Comparison of ENCODE assay signal across 11 cellular contexts in the genomic region with DNA sequence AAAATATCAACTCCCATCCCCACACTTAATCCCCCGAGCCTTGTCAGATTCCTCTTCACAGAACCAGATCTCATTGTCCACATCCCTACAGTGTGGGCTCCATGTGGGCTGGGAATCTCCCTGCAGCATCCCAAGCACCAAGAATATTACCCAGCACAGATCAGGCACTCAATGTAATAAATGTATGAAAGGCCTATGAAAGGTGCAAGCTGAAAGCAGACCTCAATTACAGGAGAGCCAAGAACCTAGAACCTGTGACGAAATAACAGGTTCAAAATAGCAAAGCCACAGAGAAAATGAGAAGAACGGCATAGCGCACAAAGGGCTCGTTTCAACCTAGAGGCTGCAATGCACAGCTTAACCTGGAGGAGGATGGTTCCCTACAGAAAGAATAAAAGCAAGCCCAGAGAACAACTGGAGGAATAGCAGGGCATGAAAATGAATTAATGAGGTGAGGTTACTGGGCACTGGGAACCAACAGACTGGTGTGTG. TPM values are rescaled to one million over a fixed set of nuclear protein-coding genes. Genes with fewer than 3 reads are reported as not detected.
DNase-seq lines count a peak whose midpoint lies in the region; ATAC-seq and TF ChIP-seq lines count a peak whose summit lies in the region.
"Had no signal": no experiment of that assay in that cellular context is flagged by ENCODE, and none has a peak within 500 bp of the region (broad histone marks: within the 10 kb centered on the region; RNA-seq: fewer than 3 reads in every experiment).

No MANE protein-coding gene starts in this region.

- peaks cover 58% of the 10 kb centered on the region for H3K4me1 Mint-ChIP-seq in activated naive CD4-positive, alpha-beta T cell treated with anti-CD3 and anti-CD28 coated beads, Interleukin-2, amount 50 U/mL, for 24 hours
- H3K4me1 Mint-ChIP-seq in brain = peaks cover 47% of the 10 kb centered on the region
- peaks cover 53 to 76% of the 10 kb centered on the region in 2 donors for H3K4me1 Mint-ChIP-seq in stimulated activated naive B cell treated with anti-CD40 and anti-IgM and Interleukin-4, amounts not matched to agents 10 μg/mL and 1 μg/mL and 100 μg/mL, for 72 hours

- peak overlapping the region; percentile 79 for H3K27ac ChIP-seq in Karpas-422 (ENCODE audit: low read length)
- H3K27ac ChIP-seq: C4-2B, neutrophil had no signal

- H3K9ac ChIP-seq in Karpas-422 (ENCODE audit: low read length) = peak overlapping the region; percentile 35

- H2AFZ ChIP-seq in Karpas-422 (ENCODE audit: low read length) = no peak overlapping the region

- H4K20me1 ChIP-seq in Karpas-422 (ENCODE audit: insufficient read depth, low read depth, low read length) = peaks cover 36% of the 10 kb centered on the region; the same call in 1 of the 2 replicates

- peak overlapping the region; percentile 43 for H3K4me2 ChIP-seq in Karpas-422 (ENCODE audit: low read depth, low read length, poor library complexity, severe bottlenecking)

- peak overlapping the region; percentile 15; the same call in 1 of the 2 replicates for H3K4me3 ChIP-seq in Karpas-422 (ENCODE audit: low read length)

- H3K36me3 Mint-ChIP-seq in activated naive CD4-positive, alpha-beta T cell treated with anti-CD3 and anti-CD28 coated beads, Interleukin-2, amount 50 U/mL, for 24 hours = peaks cover 3% of the 10 kb centered on the region
- peaks cover 22% of the 10 kb centered on the region for H3K36me3 Mint-ChIP-seq in brain
- H3K36me3 Mint-ChIP-seq in stimulated activated naive B cell treated with anti-CD40 and anti-IgM and Interleukin-4, amounts not matched to agents 10 μg/mL and 1 μg/mL and 100 μg/mL, for 72 hours = peaks cover 31 to 47% of the 10 kb centered on the region in 2 donors

- peaks cover 76% of the 10 kb centered on the region for H3K79me2 ChIP-seq in Karpas-422 (ENCODE audit: low read length)

- H3K27ac Mint-ChIP-seq in activated naive CD4-positive, alpha-beta T cell treated with anti-CD3 and anti-CD28 coated beads, Interleukin-2, amount 50 U/mL, for 24 hours = no peak overlapping the region
- peak overlapping the region in 3 of 5 experiments; percentile 43 to 68 (median 46) for H3K27ac Mint-ChIP-seq in brain
- peak overlapping the region; percentile 78 for H3K27ac Mint-ChIP-seq in stimulated activated naive B cell treated with anti-CD40 and anti-IgM and Interleukin-4, amounts not matched to agents 10 μg/mL and 1 μg/mL and 100 μg/mL, for 72 hours

- H3K4me3 Mint-ChIP-seq in activated naive CD4-positive, alpha-beta T cell treated with anti-CD3 and anti-CD28 coated beads, Interleukin-2, amount 50 U/mL, for 24 hours = peak overlapping the region; percentile 19
- peak overlapping the region; percentile 24 to 92 (median 71) for H3K4me3 Mint-ChIP-seq in brain
- H3K4me3 Mint-ChIP-seq in stimulated activated naive B cell treated with anti-CD40 and anti-IgM and Interleukin-4, amounts not matched to agents 10 μg/mL and 1 μg/mL and 100 μg/mL, for 72 hours = peak overlapping the region; percentile 63 to 76

- no peaks in the 10 kb centered on the region for H3K9me3 Mint-ChIP-seq in activated naive CD4-positive, alpha-beta T cell treated with anti-CD3 and anti-CD28 coated beads, Interleukin-2, amount 50 U/mL, for 24 hours
- no peaks in the 10 kb centered on the region for H3K9me3 Mint-ChIP-seq in brain
- no peaks in the 10 kb centered on the region for H3K9me3 Mint-ChIP-seq in stimulated activated naive B cell treated with anti-CD40 and anti-IgM and Interleukin-4, amounts not matched to agents 10 μg/mL and 1 μg/mL and 100 μg/mL, for 72 hours

- H3K4me1 ChIP-seq in Karpas-422 (ENCODE audit: low read length) = peaks cover 82% of the 10 kb centered on the region

- TF ChIP-seq CTCF in brain (conservative IDR thresholded peaks at IDR 0.05) = no peak

- H3K27me3 ChIP-seq in Karpas-422 (ENCODE audit: low read length) = no peaks in the 10 kb centered on the region

- no peak for DNase-seq in activated naive CD4-positive, alpha-beta T cell treated with Interleukin-2 at 50 U/mL for 16 hours
- peak; percentile 59 for DNase-seq in Karpas-422
- no peak for DNase-seq in stimulated activated naive B cell treated with anti-CD40 and anti-IgM and Interleukin-4, amounts not matched to agents 10 μg/mL and 1 μg/mL and 100 μg/mL, for 72 hours
- DNase-seq in COR-L47 (lab: John Stamatoyannopoulos, UW) = no peak
- DNase-seq in NCI-H2081 (lab: John Stamatoyannopoulos, UW) = no peak
- DNase-seq: NCI-H2029 had no signal

- no peaks in the 10 kb centered on the region for H3K9me2 ChIP-seq in Karpas-422 (replicated peaks; ENCODE audit: insufficient read depth, low read length)

- no peaks in the 10 kb centered on the region for H3K36me3 ChIP-seq in Karpas-422 (ENCODE audit: insufficient read depth, low read length)
- H3K36me3 ChIP-seq: neutrophil had no signal

- peak; percentile 48 to 61 for ATAC-seq in stimulated activated naive B cell treated with anti-CD40 and anti-IgM and Interleukin-4, amounts not matched to agents 10 μg/mL and 1 μg/mL and 100 μg/mL, for 72 hours (replicated peaks)
- ATAC-seq in HG02884 (IDR thresholded peaks at IDR 0.05; ENCODE audit: unreplicated experiment) = no peak

- H3K9me3 ChIP-seq in Karpas-422 (ENCODE audit: low read length) = no peaks in the 10 kb centered on the region
- H3K9me3 ChIP-seq: neutrophil had no signal

- H3K27me3 Mint-ChIP-seq in activated naive CD4-positive, alpha-beta T cell treated with anti-CD3 and anti-CD28 coated beads, Interleukin-2, amount 50 U/mL, for 24 hours = no peaks in the 10 kb centered on the region
- peaks cover 20% of the 10 kb centered on the region for H3K27me3 Mint-ChIP-seq in brain
- H3K27me3 Mint-ChIP-seq in stimulated activated naive B cell treated with anti-CD40 and anti-IgM and Interleukin-4, amounts not matched to agents 10 μg/mL and 1 μg/mL and 100 μg/mL, for 72 hours = no peaks in the 10 kb centered on the region

RNA-seq across cellular contexts. Expression of a gene that starts 3.1 kb away (rescaled TPM):
- total RNA-seq in Karpas-422 (2014; rRNA removed; shearing (Covaris generic); ENCODE audit: low replicate concordance) = 34.5 and 49.2 TPM in 2 replicates
- 17.8 TPM for polyA plus RNA-seq in brain (ENCODE audit: insufficient read depth, low read depth, low replicate concordance)

Comparison
In these comparisons a context has a peak if more than half of its experiments do, and no peak if none do; other contexts are left out.
1. H3K4me3 Mint-ChIP-seq: peak in every context shown above with its lines; median percentile 71 in brain; 70 in stimulated activated naive B cell treated with anti-CD40 and anti-IgM and Interleukin-4, amounts not matched to agents 10 μg/mL and 1 μg/mL and 100 μg/mL, for 72 hours; 19 in activated naive CD4-positive, alpha-beta T cell treated with anti-CD3 and anti-CD28 coated beads, Interleukin-2, amount 50 U/mL, for 24 hours.